In the genomic region with DNA sequence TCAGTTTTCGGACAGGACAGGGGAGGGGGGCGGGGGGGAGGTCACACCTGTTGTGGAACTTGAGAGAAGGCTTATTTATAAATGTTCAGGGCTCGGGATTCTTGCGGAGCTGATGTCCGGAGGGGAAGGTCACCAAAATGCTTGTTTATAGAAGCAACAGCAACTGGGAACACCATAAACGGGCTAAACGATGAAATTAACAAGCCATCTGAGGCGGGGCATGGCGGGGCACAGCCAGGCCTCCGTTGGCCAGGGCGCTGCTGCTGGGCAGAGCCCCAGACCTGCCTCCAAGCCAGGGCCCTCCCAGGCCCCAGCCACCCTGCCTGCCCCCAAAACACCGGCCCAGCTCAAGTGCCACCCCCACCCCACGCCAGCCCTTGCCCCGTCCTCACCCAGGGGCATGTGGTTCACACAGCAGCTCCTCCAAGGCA, we compare ENCODE assay signal across 20 cellular contexts. TPM values are rescaled to one million over a fixed set of nuclear protein-coding genes. Genes with fewer than 3 reads are reported as not detected.
DNase-seq lines count a peak whose midpoint lies in the region; ATAC-seq and TF ChIP-seq lines count a peak whose summit lies in the region.
"Had no signal": no experiment of that assay in that cellular context is flagged by ENCODE, and none has a peak within 500 bp of the region (broad histone marks: within the 10 kb centered on the region; RNA-seq: fewer than 3 reads in every experiment).

No MANE protein-coding gene starts in this region.

- peaks cover 27% of the 10 kb centered on the region for H3K27me3 ChIP-seq in osteoblast (ENCODE audit: insufficient read depth, low read length)
- H3K27me3 ChIP-seq in transverse colon = no peaks in the 10 kb centered on the region
- H3K27me3 ChIP-seq in CD4-positive, alpha-beta memory T cell (ENCODE audit: insufficient read depth, low read length) = no peaks in the 10 kb centered on the region
- peaks cover 3% of the 10 kb centered on the region for H3K27me3 ChIP-seq in gastroesophageal sphincter

- intact Hi-C loops in left colon (cut with DNase I, micrococcal nuclease) (no loop called here), transverse colon (cut with DNase I; ENCODE audit: low total_unique reads) (no loop called here)
- intact Hi-C loops in CD4-positive, alpha-beta memory T cell (cut with micrococcal nuclease) = no loop called here

- TF ChIP-seq POLR2A in transverse colon (IDR thresholded peaks at IDR 0.05) (no peak), gastroesophageal sphincter (IDR thresholded peaks at IDR 0.05) (no peak)

- POLR2A ChIA-PET in HEK293 (lab: Yijun Ruan, JAX) = no interaction called here
- POLR2A ChIA-PET in CD4-positive, alpha-beta memory T cell (lab: Charles Lee; ENCODE audit: partially characterized antibody) = no interaction called here

- 49% methylated on average over 12 of the region's 14 CpGs; no CpG with 5 or more reads in 1 of the 2 donors for WGBS in transverse colon (ENCODE audit: low coverage in 1 of 2), 2 donors
- no CpG with 5 or more reads among the region's 14 CpGs for WGBS in gastroesophageal sphincter (ENCODE audit: low coverage in 1 of 2), 2 donors

- no peak overlapping the region for H3K27ac ChIP-seq in HEK293 (ENCODE audit: extremely low read depth, low read depth, low read length)
- no peak overlapping the region for H3K27ac ChIP-seq in osteoblast (ENCODE audit: low read depth, low read length)
- no peak overlapping the region for H3K27ac ChIP-seq in transverse colon
- H3K27ac ChIP-seq in CD4-positive, alpha-beta memory T cell (ENCODE audit: low read depth, low read length) = no peak overlapping the region
- H3K27ac ChIP-seq in gastroesophageal sphincter = no peak overlapping the region
- H3K27ac ChIP-seq: BLaER1 had no signal

- H3K4me3 Mint-ChIP-seq in CD4-positive, alpha-beta memory T cell = no peak overlapping the region
- H3K4me3 Mint-ChIP-seq: CD4-positive, CD25-positive, alpha-beta regulatory T cell had no signal

- H3K36me3 ChIP-seq in HEK293 (ENCODE audit: control insufficient read depth in 2 of 2, insufficient read depth in 1 of 2, low read length in 2 of 2) (no peaks in the 10 kb centered on the region), osteoblast (ENCODE audit: insufficient read depth, low read length) (no peaks in the 10 kb centered on the region), transverse colon (no peaks in the 10 kb centered on the region), gastroesophageal sphincter (no peaks in the 10 kb centered on the region)
- no peaks in the 10 kb centered on the region for H3K36me3 ChIP-seq in CD4-positive, alpha-beta memory T cell (ENCODE audit: insufficient read depth, low read length)
- H3K36me3 ChIP-seq: BLaER1 had no signal

- CTCF ChIA-PET in HEK293 (lab: Yijun Ruan, JAX) = interaction anchor here (1.7 kb wide), 1 partner anchor 11 kb away, joined by 4 read pairs; no protein-coding TSS in a partner anchor
- CTCF ChIA-PET in CD4-positive, alpha-beta memory T cell (lab: Charles Lee; ENCODE audit: partially characterized antibody) = no interaction called here

- peaks cover 0 to 2% (median 0%) of the 10 kb centered on the region in 8 donors for H3K9me3 Mint-ChIP-seq in CD4-positive, alpha-beta memory T cell
- H3K9me3 Mint-ChIP-seq: CD4-positive, CD25-positive, alpha-beta regulatory T cell had no signal

- H3K27ac Mint-ChIP-seq in CD4-positive, alpha-beta memory T cell = no peak overlapping the region
- H3K27ac Mint-ChIP-seq: CD4-positive, CD25-positive, alpha-beta regulatory T cell had no signal

- H3K27me3 Mint-ChIP-seq in CD4-positive, alpha-beta memory T cell = peaks cover 0 to 8% of the 10 kb centered on the region in 2 donors

- no peak for TF ChIP-seq EP300 in transverse colon (IDR thresholded peaks at IDR 0.05; ENCODE audit: low read depth)
- no peak for TF ChIP-seq EP300 in gastroesophageal sphincter (IDR thresholded peaks at IDR 0.05)

- no peak overlapping the region for H3K4me3 ChIP-seq in HEK293 (ENCODE audit: low read depth, low read length)
- no peak overlapping the region for H3K4me3 ChIP-seq in osteoblast (ENCODE audit: insufficient read depth, low read length)
- no peak overlapping the region for H3K4me3 ChIP-seq in transverse colon
- no peak overlapping the region for H3K4me3 ChIP-seq in CD4-positive, alpha-beta memory T cell (ENCODE audit: low read length in 2 of 2)
- no peak overlapping the region for H3K4me3 ChIP-seq in gastroesophageal sphincter
- H3K4me3 ChIP-seq: BLaER1 had no signal

- H2AFZ ChIP-seq in osteoblast (ENCODE audit: low read length) = no peak overlapping the region

- no peaks in the 10 kb centered on the region for H3K36me3 Mint-ChIP-seq in CD4-positive, alpha-beta memory T cell
- H3K36me3 Mint-ChIP-seq: CD4-positive, CD25-positive, alpha-beta regulatory T cell had no signal

- H3K4me1 ChIP-seq in HEK293 (ENCODE audit: control insufficient read depth, insufficient read depth, low read length) (no peaks in the 10 kb centered on the region), osteoblast (ENCODE audit: insufficient read depth, low read length) (no peaks in the 10 kb centered on the region), transverse colon (peaks cover 0 to 4% (median 0%) of the 10 kb centered on the region in 4 donors), gastroesophageal sphincter (no peaks in the 10 kb centered on the region)
- no peaks in the 10 kb centered on the region for H3K4me1 ChIP-seq in CD4-positive, alpha-beta memory T cell (ENCODE audit: insufficient read depth, low read length)
- H3K4me1 ChIP-seq: BLaER1 had no signal

- no peaks in the 10 kb centered on the region for H3K79me2 ChIP-seq in osteoblast (ENCODE audit: insufficient read depth, low read length)

- H3K4me2 ChIP-seq in osteoblast (ENCODE audit: insufficient read depth, low read length) = no peak overlapping the region
- H3K4me2 ChIP-seq: BLaER1 had no signal

- no peaks in the 10 kb centered on the region for H4K20me1 ChIP-seq in osteoblast (ENCODE audit: insufficient read depth, low read length)
- H4K20me1 ChIP-seq: BLaER1 had no signal

- in situ Hi-C loops in transverse colon (cut with MboI; ENCODE audit: low pct_ligation_motif_present in 1 of 4, low pct_unique_long_range_greater_than_20kb in 1 of 4, low sequenced_read_pairs in 3 of 4) = loop anchor here in 2 of 4 donors (25.0 kb wide), 2 partner anchors 169 to 344 kb away; no protein-coding TSS in a partner anchor

- H3K9me3 ChIP-seq in HEK293 (ENCODE audit: control insufficient read depth, insufficient read depth, low read depth, low read length) = no peaks in the 10 kb centered on the region
- no peaks in the 10 kb centered on the region for H3K9me3 ChIP-seq in osteoblast (ENCODE audit: low read depth, low read length)
- H3K9me3 ChIP-seq in transverse colon = no peaks in the 10 kb centered on the region
- no peaks in the 10 kb centered on the region for H3K9me3 ChIP-seq in CD4-positive, alpha-beta memory T cell (ENCODE audit: control insufficient read depth in 1 of 2, low read length in 2 of 2)
- no peaks in the 10 kb centered on the region for H3K9me3 ChIP-seq in gastroesophageal sphincter
- H3K9me3 ChIP-seq: BLaER1 had no signal

- no peak for DNase-seq in left colon
- peak; percentile 58 for DNase-seq in osteoblast (ENCODE audit: insufficient read length, low spot score, missing footprints)
- DNase-seq in transverse colon = peak; percentile 16
- DNase-seq in stimulated activated CD4-positive, alpha-beta T cell treated with anti-CD3 and anti-CD28 coated beads, Interleukin-2, amount 100 ng/mL, for 24 hours = no peak
- no peak for DNase-seq in CD4-positive, alpha-beta memory T cell
- DNase-seq: CD4-positive, CD25-positive, alpha-beta regulatory T cell; COR-L47; DMS53; Karpas-422; MV-4-11; NCI-H1105; NCI-H1436 treated with DMSO at 0.1 percent for 48 hours; NCI-H1930; NCI-H2107; NCI-H524 treated with DMSO at 0.1 percent for 48 hours; NCI-H774 had no signal

- TF ChIP-seq CTCF in HEK293 (tag by site-specific recombination; IDR thresholded peaks at IDR 0.05) (no peak), osteoblast (IDR thresholded peaks at IDR 0.05; ENCODE audit: extremely low read depth, low read depth, low read length) (no peak), transverse colon (IDR thresholded peaks at IDR 0.05) (no peak), gastroesophageal sphincter (IDR thresholded peaks at IDR 0.05) (no peak)

- peak; percentile 75 for ATAC-seq in left colon
- ATAC-seq in gastroesophageal sphincter = no peak
- ATAC-seq: HepG2 had no signal

- no peaks in the 10 kb centered on the region for H3K4me1 Mint-ChIP-seq in CD4-positive, alpha-beta memory T cell

TF ChIP-seq in HEK293, 187 proteins besides CTCF, POLR2A, EP300 and RAD21:
- TF ChIP-seq, protein P1, sequence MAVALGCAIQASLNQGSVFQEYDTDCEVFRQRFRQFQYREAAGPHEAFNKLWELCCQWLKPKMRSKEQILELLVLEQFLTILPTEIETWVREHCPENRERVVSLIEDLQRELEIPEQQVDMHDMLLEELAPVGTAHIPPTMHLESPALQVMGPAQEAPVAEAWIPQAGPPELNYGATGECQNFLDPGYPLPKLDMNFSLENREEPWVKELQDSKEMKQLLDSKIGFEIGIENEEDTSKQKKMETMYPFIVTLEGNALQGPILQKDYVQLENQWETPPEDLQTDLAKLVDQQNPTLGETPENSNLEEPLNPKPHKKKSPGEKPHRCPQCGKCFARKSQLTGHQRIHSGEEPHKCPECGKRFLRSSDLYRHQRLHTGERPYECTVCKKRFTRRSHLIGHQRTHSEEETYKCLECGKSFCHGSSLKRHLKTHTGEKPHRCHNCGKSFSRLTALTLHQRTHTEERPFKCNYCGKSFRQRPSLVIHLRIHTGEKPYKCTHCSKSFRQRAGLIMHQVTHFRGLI (tag by site-specific recombination; IDR thresholded peaks at IDR 0.05) = 0 out of 2 replicates have a peak, but pooled peaks have one; percentile 50
- TF ChIP-seq ZSCAN23 (tag by site-specific recombination; IDR thresholded peaks at IDR 0.05) = no peak
TF ChIP-seq in HEK293: peak in this region for 1.

RNA-seq across cellular contexts. Expression of gene CASZ1, which starts 59.8 kb away (rescaled TPM):
- total RNA-seq in left colon (10 to 100 TPM; 61.3 to 63.8 TPM), osteoblast (0.36 and 0.59 TPM in 2 replicates), transverse colon (100 to 1,000 TPM in 2 of 4 donors, 10 to 100 TPM in 2; 39.1 to 215 (median 115) TPM), gastroesophageal sphincter (10 to 100 TPM; 22.1 to 47.4 (median 28.0) TPM)
- 1 to 10 TPM; 7.5 to 8.8 TPM for total RNA-seq in CD4-positive, alpha-beta memory T cell
- polyA plus RNA-seq in CD4-positive, alpha-beta memory T cell = 1 to 10 TPM in 1 of 2 donors, under 1 TPM in 1; 0.13 to 1.9 TPM

Comparison
In these comparisons a context has a peak if more than half of its experiments do, and no peak if none do; other contexts are left out.
1. DNase-seq: peak in osteoblast (single experiment) and transverse colon (single experiment); none in left colon (0 of 2), stimulated activated CD4-positive, alpha-beta T cell treated with anti-CD3 and anti-CD28 coated beads, Interleukin-2, amount 100 ng/mL, for 24 hours (0 of 2) and CD4-positive, alpha-beta memory T cell (0 of 5).